28 cellular contexts compared by ENCODE assay signal in the genomic region with DNA sequence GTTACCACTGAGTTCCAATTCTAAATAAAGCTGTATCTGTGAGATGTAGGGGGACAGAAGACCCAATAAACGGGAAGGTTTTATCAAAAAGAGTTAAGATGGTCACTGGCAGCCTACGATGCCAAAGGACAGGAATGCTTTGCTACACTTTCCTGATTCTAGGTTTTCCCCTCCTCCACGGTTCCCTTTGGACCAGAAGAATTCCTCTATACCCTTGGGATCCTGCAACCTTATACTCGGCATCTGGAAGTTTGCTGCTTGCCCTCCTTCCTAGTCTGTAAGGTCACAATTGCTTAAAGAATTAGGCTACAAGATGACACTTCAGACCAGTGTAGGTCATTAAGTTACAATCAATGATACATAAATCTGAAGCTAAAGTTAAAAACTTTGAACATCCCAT.
DNase-seq lines count a peak whose midpoint lies in the region; ATAC-seq and TF ChIP-seq lines count a peak whose summit lies in the region.
"Had no signal": no experiment of that assay in that cellular context is flagged by ENCODE, and none has a peak within 500 bp of the region (broad histone marks: within the 10 kb centered on the region; RNA-seq: fewer than 3 reads in every experiment).

No MANE protein-coding gene starts in this region.

- peaks cover under 1% of the 10 kb centered on the region for H3K36me3 Mint-ChIP-seq in neural progenitor cell
- H3K36me3 Mint-ChIP-seq: naive thymus-derived CD4-positive, alpha-beta T cell had no signal

- peaks cover 15% of the 10 kb centered on the region for H3K4me1 Mint-ChIP-seq in neural progenitor cell

- H3K27me3 ChIP-seq in SJCRH30 (no peaks in the 10 kb centered on the region), neural progenitor cell (no peaks in the 10 kb centered on the region)
- H3K27me3 ChIP-seq: colonic mucosa, heart left ventricle, right lobe of liver, vagina had no signal

- peaks cover 11% of the 10 kb centered on the region for H3K9me3 Mint-ChIP-seq in neural progenitor cell

- H3K4me1 ChIP-seq in SJCRH30 = peaks cover 13% of the 10 kb centered on the region; the same call in 1 of the 2 replicates
- peaks cover 32% of the 10 kb centered on the region for H3K4me1 ChIP-seq in neural progenitor cell
- H3K4me1 ChIP-seq: BLaER1, colonic mucosa, heart left ventricle, right lobe of liver, vagina had no signal

- peak overlapping the region; percentile 46 for H3K4me2 ChIP-seq in neural progenitor cell
- H3K4me2 ChIP-seq: BLaER1 had no signal

- no peak overlapping the region for H2AFZ ChIP-seq in neural progenitor cell (replicated peaks)

- H3K4me3 ChIP-seq in SJCRH30 (no peak overlapping the region), fibroblast of mammary gland (ENCODE audit: control insufficient read depth, low read depth, low read length) (no peak overlapping the region), neural progenitor cell (no peak overlapping the region)
- H3K4me3 ChIP-seq: BLaER1, colonic mucosa, GM12878, heart left ventricle, right lobe of liver, thoracic aorta, vagina had no signal

- H3K79me2 ChIP-seq in neural progenitor cell (ENCODE audit: low read depth) = peaks cover 8% of the 10 kb centered on the region

- H4K20me1 ChIP-seq in neural progenitor cell (ENCODE audit: low read depth) = no peaks in the 10 kb centered on the region

- peaks cover 8% of the 10 kb centered on the region for H3F3A ChIP-seq in neural progenitor cell (ENCODE audit: low read depth)

- no peak overlapping the region for H3K27ac ChIP-seq in SJCRH30
- H3K27ac ChIP-seq in neural progenitor cell = peak overlapping the region; percentile 13
- H3K27ac ChIP-seq: BLaER1, colonic mucosa, heart left ventricle, right lobe of liver, thoracic aorta, vagina had no signal

- no peak overlapping the region for H3K9ac ChIP-seq in neural progenitor cell
- H3K9ac ChIP-seq: BLaER1 had no signal

- H3K4me3 Mint-ChIP-seq in neural progenitor cell = peak overlapping the region; percentile 66
- H3K4me3 Mint-ChIP-seq: activated CD4-positive, alpha-beta memory T cell treated with anti-CD3 and anti-CD28 coated beads for 36 hours; naive thymus-derived CD4-positive, alpha-beta T cell had no signal

- DNase-seq in ELF-1 (ENCODE audit: low read depth, low spot score) = peak; percentile 44
- peak; percentile 30 to 55 for DNase-seq in SJCRH30
- peak; percentile 9 for DNase-seq in fibroblast of mammary gland (ENCODE audit: low read depth)
- DNase-seq in neural progenitor cell (ENCODE audit: low spot score) = peak; percentile 15
- DNase-seq in RKO (ENCODE audit: low spot score) = no peak
- DNase-seq in kidney glomerular epithelial cell (lab: John Stamatoyannopoulos, UW) = no peak
- DNase-seq: ACHN; activated CD4-positive, alpha-beta memory T cell treated with anti-CD3 and anti-CD28 coated beads for 36 hours; activated effector memory CD4-positive, alpha-beta T cell treated with anti-CD3 and anti-CD28 coated beads, Interleukin-2, amount 50 U/mL, for 16 hours; activated T-cell treated with anti-CD3 and anti-CD28 coated beads for 4 hours; colonic mucosa; COR-L47; H9; heart left ventricle; naive thymus-derived CD4-positive, alpha-beta T cell; NCI-H1930; NK-92 treated with Interleukin-12 subunit alpha and Interleukin-12 subunit beta, amount 100 ng/mL, for 24 hours; right lobe of liver; SIG-M5; stimulated activated naive CD8-positive, alpha-beta T cell treated with anti-CD3 and anti-CD28 coated beads, Interleukin-15, Interleukin-2, amounts not matched to agents 100 U/mL and 50 U/mL, for 24 hours had no signal

- no peak for ATAC-seq in GM18519 (IDR thresholded peaks at IDR 0.05; ENCODE audit: low FRiP score, unreplicated experiment)
- no peak for ATAC-seq in HG03135 (IDR thresholded peaks at IDR 0.05; ENCODE audit: unreplicated experiment)
- ATAC-seq: GM12878; heart left ventricle; left lobe of liver; naive thymus-derived CD4-positive, alpha-beta T cell; right lobe of liver; stimulated activated naive CD8-positive, alpha-beta T cell treated with anti-CD3 and anti-CD28 coated beads, Interleukin-15, Interleukin-2, amounts not matched to agents 100 U/mL and 50 U/mL, for 24 hours had no signal

- H3K9me3 ChIP-seq in SJCRH30 (replicated peaks) = no peaks in the 10 kb centered on the region
- H3K9me3 ChIP-seq in neural progenitor cell (ENCODE audit: low read depth) = peaks cover 4% of the 10 kb centered on the region
- H3K9me3 ChIP-seq: colonic mucosa, heart left ventricle, right lobe of liver, thoracic aorta, vagina had no signal

- no peaks in the 10 kb centered on the region for H3K27me3 Mint-ChIP-seq in neural progenitor cell (ENCODE audit: insufficient read depth, low read depth)
- H3K27me3 Mint-ChIP-seq: activated CD4-positive, alpha-beta memory T cell treated with anti-CD3 and anti-CD28 coated beads for 36 hours; brain; naive thymus-derived CD4-positive, alpha-beta T cell had no signal

- H3K36me3 ChIP-seq in SJCRH30 = peaks cover 3% of the 10 kb centered on the region; the same call in 1 of the 2 replicates
- H3K36me3 ChIP-seq in neural progenitor cell = no peaks in the 10 kb centered on the region
- H3K36me3 ChIP-seq: colonic mucosa, heart left ventricle, right lobe of liver, thoracic aorta, vagina had no signal

- peak overlapping the region; percentile 78 for H3K27ac Mint-ChIP-seq in neural progenitor cell
- H3K27ac Mint-ChIP-seq: activated CD4-positive, alpha-beta memory T cell treated with anti-CD3 and anti-CD28 coated beads for 36 hours; brain; H9; naive thymus-derived CD4-positive, alpha-beta T cell had no signal

- no peak for TF ChIP-seq CTCF in fibroblast of mammary gland (conservative IDR thresholded peaks at IDR 0.05; ENCODE audit: control insufficient read depth, insufficient read depth, low read depth, low read length)
- TF ChIP-seq CTCF in neural progenitor cell (IDR thresholded peaks at IDR 0.05) = no peak

Comparison
In these comparisons a context has a peak if more than half of its experiments do, and no peak if none do; other contexts are left out.
1. DNase-seq: peak in ELF-1 (single experiment), SJCRH30 (2 of 2), fibroblast of mammary gland (single experiment) and neural progenitor cell (single experiment); none in RKO (single experiment) and kidney glomerular epithelial cell (single experiment).